11 cellular contexts compared by ENCODE assay signal in genomic region chr18:45997689-45998088, GRCh38. TPM values are rescaled to one million over a fixed set of nuclear protein-coding genes. Genes with fewer than 3 reads are reported as not detected.
DNase-seq lines count a peak whose midpoint lies in the region; TF ChIP-seq lines count a peak whose summit lies in the region.
"Had no signal": no experiment of that assay in that cellular context is flagged by ENCODE, and none has a peak within 500 bp of the region (broad histone marks: within the 10 kb centered on the region; RNA-seq: fewer than 3 reads in every experiment).

No MANE protein-coding gene starts in this region.

- WGBS in thymus: 45% methylated on average over 7 of the region's 7 CpGs
- WGBS in transverse colon (ENCODE audit: low coverage in 1 of 2), 2 donors: 78% methylated on average over 7 of the region's 7 CpGs; no CpG with 5 or more reads in 1 of the 2 donors

- H3K36me3 ChIP-seq in thymus (ENCODE audit: control insufficient read depth, insufficient read depth) (no peaks in the 10 kb centered on the region), transverse colon (no peaks in the 10 kb centered on the region)
- H3K36me3 ChIP-seq: uterus had no signal

- peak; percentile 53 for DNase-seq in activated CD4-positive, alpha-beta T cell treated with anti-CD3 and anti-CD28 coated beads for 48 hours
- DNase-seq in activated CD4-positive, alpha-beta T cell treated with anti-CD3 and anti-CD28 coated beads, Interleukin-2, amount 50 U/mL, for 4 hours: no peak
- DNase-seq in activated T-cell treated with anti-CD3 and anti-CD28 coated beads for 48 hours (ENCODE audit: low read depth): peak; percentile 29
- DNase-seq in immature natural killer cell: peak; percentile 24 to 35 (median 29)
- no peak for DNase-seq in transverse colon
- no peak for DNase-seq in NCI-H446 treated with DMSO at 0.1 percent for 48 hours (lab: John Stamatoyannopoulos, UW)
- DNase-seq in NCI-H2227 (lab: John Stamatoyannopoulos, UW; ENCODE audit: unreplicated experiment): no peak
- DNase-seq: cortex of kidney, PC-3, uterus had no signal

- H3K27me3 ChIP-seq in thymus (ENCODE audit: control insufficient read depth, insufficient read depth) (no peaks in the 10 kb centered on the region), transverse colon (no peaks in the 10 kb centered on the region)
- H3K27me3 ChIP-seq: uterus had no signal

- H3K27ac ChIP-seq in thymus (ENCODE audit: low read depth): peak overlapping the region; percentile 85
- no peak overlapping the region for H3K27ac ChIP-seq in transverse colon
- H3K27ac ChIP-seq: uterus had no signal

- in situ Hi-C loops in transverse colon (cut with MboI; ENCODE audit: low pct_ligation_motif_present in 1 of 4, low pct_unique_long_range_greater_than_20kb in 1 of 4, low sequenced_read_pairs in 3 of 4): no loop called here

- H3K4me3 Mint-ChIP-seq in immature natural killer cell: peak overlapping the region; percentile 65 to 77 (median 71)

- peaks cover 7% of the 10 kb centered on the region for H3K4me1 ChIP-seq in thymus (ENCODE audit: control insufficient read depth, insufficient read depth, low read length)
- H3K4me1 ChIP-seq in transverse colon: no peaks in the 10 kb centered on the region
- H3K4me1 ChIP-seq: uterus had no signal

- TF ChIP-seq CTCF in transverse colon (IDR thresholded peaks at IDR 0.05): no peak

- H3K9me3 ChIP-seq in thymus (ENCODE audit: control insufficient read depth) (no peaks in the 10 kb centered on the region), transverse colon (peaks cover 0 to 5% of the 10 kb centered on the region in 2 donors)
- H3K9me3 ChIP-seq: uterus had no signal

- H3K4me1 Mint-ChIP-seq in immature natural killer cell: peaks cover 51 to 58% of the 10 kb centered on the region in 2 donors

- peaks cover 0 to 9% (median 5%) of the 10 kb centered on the region in 6 donors for H3K9me3 Mint-ChIP-seq in immature natural killer cell

- peaks cover 13 to 30% (median 21%) of the 10 kb centered on the region in 3 donors for H3K36me3 Mint-ChIP-seq in immature natural killer cell

- no peak for TF ChIP-seq POLR2A in transverse colon (IDR thresholded peaks at IDR 0.05)

- intact Hi-C loops in transverse colon (cut with DNase I; ENCODE audit: low total_unique reads): no loop called here

- H3K4me3 ChIP-seq in thymus (ENCODE audit: low read length) (no peak overlapping the region), transverse colon (no peak overlapping the region)
- H3K4me3 ChIP-seq: uterus had no signal

- H3K27me3 Mint-ChIP-seq in immature natural killer cell (ENCODE audit: low read depth in 3 of 3): peaks cover 0 to 4% (median 0%) of the 10 kb centered on the region in 3 donors

- peak overlapping the region; percentile 84 to 96 (median 88) for H3K27ac Mint-ChIP-seq in immature natural killer cell

- TF ChIP-seq EP300 in transverse colon (IDR thresholded peaks at IDR 0.05; ENCODE audit: low read depth): no peak

RNA-seq across cellular contexts. Expression of gene EPG5, which starts 30.6 kb away (rescaled TPM):
- polyA plus RNA-seq in immature natural killer cell: 1 to 10 TPM; 2.9 to 6.5 (median 5.3) TPM
- 10.7 TPM for polyA plus RNA-seq in thymus
- 10 to 100 TPM; 24.3 to 42.2 (median 35.6) TPM for total RNA-seq in transverse colon

Comparison
In these comparisons a context has a peak if more than half of its experiments do, and no peak if none do; other contexts are left out.
1. DNase-seq: peak in activated CD4-positive, alpha-beta T cell treated with anti-CD3 and anti-CD28 coated beads for 48 hours (single experiment), activated T-cell treated with anti-CD3 and anti-CD28 coated beads for 48 hours (single experiment) and immature natural killer cell (3 of 3); none in activated CD4-positive, alpha-beta T cell treated with anti-CD3 and anti-CD28 coated beads, Interleukin-2, amount 50 U/mL, for 4 hours (0 of 2), transverse colon (single experiment), NCI-H446 treated with DMSO at 0.1 percent for 48 hours (single experiment) and NCI-H2227 (single experiment).